In the genomic region with DNA sequence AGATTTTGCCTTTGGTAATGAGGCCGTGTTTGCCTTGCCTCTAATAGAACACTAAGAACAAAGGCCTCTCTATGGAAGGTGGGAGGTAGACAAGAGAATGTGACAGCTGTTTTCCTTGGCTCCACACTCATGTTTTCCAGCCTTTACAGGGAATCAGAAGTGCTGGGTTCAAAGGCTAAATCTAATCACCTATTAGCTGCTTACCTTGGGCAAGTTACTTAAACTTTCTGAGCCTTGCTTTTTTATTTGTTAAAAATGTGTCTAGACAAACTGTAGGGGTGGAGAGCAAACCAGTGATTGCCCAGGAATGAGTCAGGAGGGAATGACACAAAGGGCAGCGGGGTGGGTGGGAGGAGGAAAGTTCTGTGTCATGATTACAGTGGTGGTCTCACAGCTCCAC, we compare ENCODE assay signal across 8 cellular contexts.
DNase-seq lines count a peak whose midpoint lies in the region; ATAC-seq and TF ChIP-seq lines count a peak whose summit lies in the region.
"Had no signal": no experiment of that assay in that cellular context is flagged by ENCODE, and none has a peak within 500 bp of the region (broad histone marks: within the 10 kb centered on the region; RNA-seq: fewer than 3 reads in every experiment).

No MANE protein-coding gene starts in this region.

- peaks cover 55% of the 10 kb centered on the region for H3K4me1 ChIP-seq in mucosa of stomach (ENCODE audit: control insufficient read depth, insufficient read depth, low read length)
- H3K4me1 ChIP-seq in lower lobe of right lung: no peaks in the 10 kb centered on the region

- intact Hi-C loops in lower lobe of right lung (cut with DNase I): no loop called here

- peak overlapping the region; percentile 47 for H3K9ac ChIP-seq in mucosa of stomach (ENCODE audit: low read length)

- peak; percentile 44 for DNase-seq in EL
- DNase-seq in choroid plexus epithelial cell (ENCODE audit: low read depth): peak; percentile 54
- DNase-seq in AML-193 (lab: John Stamatoyannopoulos, UW): no peak
- DNase-seq in effector CD4-positive, alpha-beta T cell: no peak
- DNase-seq in lower lobe of right lung: no peak

- TF ChIP-seq RAD21 in Ishikawa (IDR thresholded peaks at IDR 0.05; ENCODE audit: low read depth): no peak

- TF ChIP-seq EP300 in Ishikawa (IDR thresholded peaks at IDR 0.05; ENCODE audit: borderline replicate concordance): no peak; the same call in 1 of the 2 replicates

- TF ChIP-seq CTCF in choroid plexus epithelial cell (conservative IDR thresholded peaks at IDR 0.05; ENCODE audit: low read depth, low read length): no peak
- no peak for TF ChIP-seq CTCF in lower lobe of right lung (IDR thresholded peaks at IDR 0.05)

- no peak overlapping the region for H3K27ac ChIP-seq in lower lobe of right lung
- H3K27ac ChIP-seq: HL-60 had no signal

- H3K4me3 ChIP-seq in choroid plexus epithelial cell (ENCODE audit: low read depth, low read length) (no peak overlapping the region), mucosa of stomach (ENCODE audit: low read length) (no peak overlapping the region), lower lobe of right lung (no peak overlapping the region)

- H3K9me3 ChIP-seq in mucosa of stomach (ENCODE audit: control insufficient read depth, low read length) (no peaks in the 10 kb centered on the region), lower lobe of right lung (no peaks in the 10 kb centered on the region)

- H3K36me3 ChIP-seq in mucosa of stomach (ENCODE audit: control insufficient read depth, insufficient read depth, low read length) (no peaks in the 10 kb centered on the region), lower lobe of right lung (no peaks in the 10 kb centered on the region)

- no peaks in the 10 kb centered on the region for H3K27me3 ChIP-seq in mucosa of stomach (ENCODE audit: control insufficient read depth, insufficient read depth, low read length)
- no peaks in the 10 kb centered on the region for H3K27me3 ChIP-seq in lower lobe of right lung (ENCODE audit: low read depth)

- no peak for ATAC-seq in lower lobe of right lung

TF ChIP-seq in Ishikawa, 13 proteins besides CTCF, POLR2A, EP300 and RAD21:
- TF ChIP-seq FOXM1 (IDR thresholded peaks at IDR 0.05; ENCODE audit: borderline replicate concordance, low read depth) (peak; percentile 40; the same call in 1 of the 2 replicates), YY1 (IDR thresholded peaks at IDR 0.05; ENCODE audit: low read depth) (no peak)

Comparison
In these comparisons a context has a peak if more than half of its experiments do, and no peak if none do; other contexts are left out.
1. DNase-seq: peak in EL (single experiment) and choroid plexus epithelial cell (single experiment); none in AML-193 (0 of 2), effector CD4-positive, alpha-beta T cell (single experiment) and lower lobe of right lung (single experiment).